Comparison of ENCODE assay signal across 11 cellular contexts in genomic region chr16:68644303-68644702, GRCh38. TPM values are rescaled to one million over a fixed set of nuclear protein-coding genes. Genes with fewer than 3 reads are reported as not detected.
DNase-seq lines count a peak whose midpoint lies in the region; ATAC-seq and TF ChIP-seq lines count a peak whose summit lies in the region.
"Had no signal": no experiment of that assay in that cellular context is flagged by ENCODE, and none has a peak within 500 bp of the region (broad histone marks: within the 10 kb centered on the region; RNA-seq: fewer than 3 reads in every experiment).

No MANE protein-coding gene starts in this region.

- RAD21 ChIA-PET in HCT116 (lab: Charles Lee; ENCODE audit: low non-redundant PET in 1 of 2, low total read pairs in 2 of 2, uncharacterized antibody in 2 of 2, unreplicated experiment in 2 of 2) = interaction anchor here in 1 of 2 experiments (1.9 kb wide), 1 partner anchor 54 kb away, joined by 7 read pairs; no protein-coding TSS in a partner anchor

- H3K9me3 ChIP-seq in BLaER1 (no peaks in the 10 kb centered on the region; the same call in 1 of the 2 replicates), HCT116 (ENCODE audit: control insufficient read depth in 1 of 2, insufficient read depth in 1 of 2, low read depth in 1 of 2, low read length in 2 of 2) (no peaks in the 10 kb centered on the region)

- H3K27ac Mint-ChIP-seq in dendritic cell treated with granulocyte-macrophage colony-stimulating factor and Interleukin-4, amounts not matched to agents 40 ng/mL and 50 ng/mL, for 4 days = no peak overlapping the region
- no peak overlapping the region for H3K27ac Mint-ChIP-seq in natural killer cell treated with Interleukin-12 subunit alpha and Interleukin-12 subunit beta and Interleukin-15 and Interleukin-18, amount 100 ng/mL, for 72 hours

- TF ChIP-seq RAD21 in HCT116 (IDR thresholded peaks at IDR 0.05; ENCODE audit: low read depth) = no peak

- H3K9me2 ChIP-seq in HCT116 (ENCODE audit: insufficient read depth) = no peaks in the 10 kb centered on the region

- H3K36me3 ChIP-seq in BLaER1 (no peaks in the 10 kb centered on the region), HCT116 (ENCODE audit: control insufficient read depth in 1 of 2, insufficient read depth in 2 of 2, low read length in 2 of 2) (peaks cover 0 to 5% of the 10 kb centered on the region in 2 experiments; a peak in 1 of 4 replicates)

- peaks cover 82% of the 10 kb centered on the region for H3K27me3 ChIP-seq in BLaER1
- H3K27me3 ChIP-seq in HCT116 (ENCODE audit: insufficient read depth, low read length) = no peaks in the 10 kb centered on the region

- no peaks in the 10 kb centered on the region for H3K36me3 Mint-ChIP-seq in dendritic cell treated with granulocyte-macrophage colony-stimulating factor and Interleukin-4, amounts not matched to agents 40 ng/mL and 50 ng/mL, for 4 days (ENCODE audit: low read depth)
- H3K36me3 Mint-ChIP-seq in natural killer cell treated with Interleukin-12 subunit alpha and Interleukin-12 subunit beta and Interleukin-15 and Interleukin-18, amount 100 ng/mL, for 72 hours = peaks cover 4% of the 10 kb centered on the region

- H3K4me2 ChIP-seq in BLaER1 = peak overlapping the region; percentile 100
- H3K4me2 ChIP-seq in HCT116 (ENCODE audit: low read length) = peak overlapping the region; percentile 100

- ATAC-seq in HCT116 (peak; percentile 25; the same call in 1 of the 2 replicates), GM19463 (IDR thresholded peaks at IDR 0.05; ENCODE audit: unreplicated experiment) (no peak), GM21786 (IDR thresholded peaks at IDR 0.05; ENCODE audit: unreplicated experiment) (no peak)
- no peak for ATAC-seq in natural killer cell treated with Interleukin-12 subunit alpha and Interleukin-12 subunit beta and Interleukin-15 and Interleukin-18, amount 100 ng/mL, for 72 hours

- H3K9ac ChIP-seq in BLaER1 = no peak overlapping the region
- H3K9ac ChIP-seq in HCT116 (ENCODE audit: low read length) = peak overlapping the region; percentile 87

- POLR2A ChIA-PET in HCT116 (lab: Charles Lee) = interaction anchor here (0.6 to 1.9 kb wide), 6 partner anchors 16 to 277 kb away, joined by 3 to 7 read pairs (median 4); no protein-coding TSS in a partner anchor

- peaks cover 81% of the 10 kb centered on the region for H3K27me3 Mint-ChIP-seq in dendritic cell treated with granulocyte-macrophage colony-stimulating factor and Interleukin-4, amounts not matched to agents 40 ng/mL and 50 ng/mL, for 4 days
- peaks cover 26 to 39% of the 10 kb centered on the region in 2 donors for H3K27me3 Mint-ChIP-seq in natural killer cell treated with Interleukin-12 subunit alpha and Interleukin-12 subunit beta and Interleukin-15 and Interleukin-18, amount 100 ng/mL, for 72 hours

- no peak for TF ChIP-seq POLR2A in HCT116 (IDR thresholded peaks at IDR 0.05; ENCODE audit: borderline replicate concordance, extremely low read depth, insufficient read depth, insufficient read length)

- H4K20me1 ChIP-seq in BLaER1 (peaks cover 42% of the 10 kb centered on the region), HCT116 (ENCODE audit: insufficient read depth) (no peaks in the 10 kb centered on the region)

- H3K4me3 ChIP-seq in BLaER1 (peak overlapping the region; percentile 65; the same call in 1 of the 2 replicates), HCT116 (replicated peaks in 1 of 2; ENCODE audit: low read depth in 1 of 2, low read length in 2 of 2) (peak overlapping the region; percentile 85 to 95)

- no peaks in the 10 kb centered on the region for H3K4me1 Mint-ChIP-seq in dendritic cell treated with granulocyte-macrophage colony-stimulating factor and Interleukin-4, amounts not matched to agents 40 ng/mL and 50 ng/mL, for 4 days (ENCODE audit: low read depth)
- peaks cover 11 to 14% of the 10 kb centered on the region in 2 donors for H3K4me1 Mint-ChIP-seq in natural killer cell treated with Interleukin-12 subunit alpha and Interleukin-12 subunit beta and Interleukin-15 and Interleukin-18, amount 100 ng/mL, for 72 hours (ENCODE audit: low read depth in 2 of 2)

- peak overlapping the region; percentile 33 for H3K4me3 Mint-ChIP-seq in dendritic cell treated with granulocyte-macrophage colony-stimulating factor and Interleukin-4, amounts not matched to agents 40 ng/mL and 50 ng/mL, for 4 days
- H3K4me3 Mint-ChIP-seq in natural killer cell treated with Interleukin-12 subunit alpha and Interleukin-12 subunit beta and Interleukin-15 and Interleukin-18, amount 100 ng/mL, for 72 hours = peak overlapping the region; percentile 49

- intact Hi-C loops in HCT116 (cut with micrococcal nuclease) = no loop called here
- intact Hi-C loops in dendritic cell treated with granulocyte-macrophage colony-stimulating factor and Interleukin-4, amounts not matched to agents 40 ng/mL and 50 ng/mL, for 4 days (cut with micrococcal nuclease) = no loop called here

- H3K9me3 Mint-ChIP-seq in dendritic cell treated with granulocyte-macrophage colony-stimulating factor and Interleukin-4, amounts not matched to agents 40 ng/mL and 50 ng/mL, for 4 days = no peaks in the 10 kb centered on the region
- H3K9me3 Mint-ChIP-seq in natural killer cell treated with Interleukin-12 subunit alpha and Interleukin-12 subunit beta and Interleukin-15 and Interleukin-18, amount 100 ng/mL, for 72 hours = no peaks in the 10 kb centered on the region

- BruUV-seq in HCT116 (replicated peaks; lab: Mats Ljungman, UMichigan) = no TSS peak

- peaks cover 42% of the 10 kb centered on the region for H3K79me2 ChIP-seq in HCT116 (ENCODE audit: insufficient read depth, low read length)

- no peak for TF ChIP-seq CTCF in HCT116 (IDR thresholded peaks at IDR 0.05 in 2 of 3, conservative IDR thresholded peaks at IDR 0.05 in 1 of 3; ENCODE audit: borderline replicate concordance in 1 of 3, insufficient read depth in 1 of 3, low read depth in 2 of 3, low read length in 2 of 3)

- peak overlapping the region; percentile 90 for H2AFZ ChIP-seq in HCT116 (ENCODE audit: low read depth, low read length, poor library complexity, severe bottlenecking)

- H3K27ac ChIP-seq in BLaER1 (no peak overlapping the region), HCT116 (ENCODE audit: low read depth, low read length) (peak overlapping the region; percentile 82)

- H3K4me1 ChIP-seq in BLaER1 (peaks cover 41% of the 10 kb centered on the region), HCT116 (ENCODE audit: control insufficient read depth in 1 of 2, insufficient read depth in 2 of 2, low read length in 2 of 2) (peaks cover 21 to 38% of the 10 kb centered on the region in 2 experiments)

- CTCF ChIA-PET in HCT116 (lab: Charles Lee) = interaction anchor here (2.2 to 2.5 kb wide), 2 partner anchors 14 to 54 kb away, joined by 6 to 10 read pairs; no protein-coding TSS in a partner anchor

- DNase-seq in HCT116 (ENCODE audit: low read depth, low spot score) = no peak
- no peak for DNase-seq in natural killer cell treated with Interleukin-12 subunit alpha and Interleukin-12 subunit beta and Interleukin-15 and Interleukin-18, amount 100 ng/mL, for 72 hours (ENCODE audit: low spot score)
- no peak for DNase-seq in NCI-H774 (lab: John Stamatoyannopoulos, UW)
- no peak for DNase-seq in GM19238 (ENCODE audit: insufficient read length, low spot score)
- DNase-seq: activated naive CD4-positive, alpha-beta T cell treated with Interleukin-2 at 50 U/mL for 16 hours; stimulated activated CD4-positive, alpha-beta T cell treated with anti-CD3 and anti-CD28 coated beads, Interleukin-4, amount 100 ng/mL, for 24 hours had no signal

TF ChIP-seq in HCT116, 20 proteins besides CTCF, POLR2A, EP300 and RAD21:
- 0 out of 2 replicates have a peak, but pooled peaks have one; percentile 28 for TF ChIP-seq CBX3 (IDR thresholded peaks at IDR 0.05; ENCODE audit: low read depth)
- TF ChIP-seq, protein P1, sequence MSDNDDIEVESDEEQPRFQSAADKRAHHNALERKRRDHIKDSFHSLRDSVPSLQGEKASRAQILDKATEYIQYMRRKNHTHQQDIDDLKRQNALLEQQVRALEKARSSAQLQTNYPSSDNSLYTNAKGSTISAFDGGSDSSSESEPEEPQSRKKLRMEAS (IDR thresholded peaks at IDR 0.05) = peak; percentile 18
- no peak for TF ChIP-seq POLR2AphosphoS5 (IDR thresholded peaks at IDR 0.05; ENCODE audit: low read depth, low read length)
TF ChIP-seq in HCT116: peak in this region for 2.

RNA-seq across cellular contexts. Expression of gene CDH3, which starts 0.8 kb away (rescaled TPM):
- total RNA-seq in HCT116 (2021; ENCODE audit: unreplicated experiment) = 94.7 TPM
- polyA plus RNA-seq in HCT116 (2012) = 206 and 214 TPM in 2 replicates
- total RNA-seq in natural killer cell treated with Interleukin-12 subunit alpha and Interleukin-12 subunit beta and Interleukin-15 and Interleukin-18, amount 100 ng/mL, for 72 hours = 1 to 10 TPM in 1 of 2 donors, under 1 TPM in 1; 0.88 to 2.3 TPM
- total RNA-seq: fibroblast of lung had no signal

Comparison
In these comparisons a context has a peak if more than half of its experiments do, and no peak if none do; other contexts are left out.
1. RNA of gene CDH3, which starts 0.8 kb away (total RNA-seq): 94.7 TPM in HCT116 (single experiment); 0.88 to 2.3 TPM in natural killer cell treated with Interleukin-12 subunit alpha and Interleukin-12 subunit beta and Interleukin-15 and Interleukin-18, amount 100 ng/mL, for 72 hours; every median in the first group is over 10 times any median in the second.